1 cellular context compared by ENCODE assay signal in the genomic region with DNA sequence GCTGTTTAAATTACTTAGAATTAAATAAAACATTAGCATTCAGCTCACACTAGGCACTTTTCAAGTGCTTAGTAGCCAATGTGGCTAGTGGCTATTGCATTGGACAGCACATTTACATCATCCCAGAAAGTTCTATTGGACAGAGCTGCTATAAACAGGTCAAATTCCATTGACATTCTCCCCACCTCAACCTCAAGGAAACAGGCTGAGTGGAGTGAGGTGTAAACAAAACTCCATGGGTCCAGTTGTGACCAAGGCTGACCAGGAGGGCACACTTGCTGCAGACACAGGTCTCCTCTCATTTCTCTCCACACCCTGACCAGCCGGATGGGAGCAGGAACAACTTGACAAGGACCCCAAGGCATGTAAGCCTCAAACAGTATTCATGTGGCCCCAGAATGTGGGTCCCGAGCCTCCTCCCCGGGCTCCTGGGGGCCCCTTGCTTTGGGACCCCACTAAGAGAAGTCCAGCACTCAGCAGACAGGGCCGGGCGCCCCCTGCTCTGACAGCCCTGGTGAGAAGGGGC.
TF ChIP-seq lines count a peak whose summit lies in the region.

No MANE protein-coding gene starts in this region.

TF ChIP-seq in endothelial cell of umbilical vein, 7 proteins besides CTCF, POLR2A, EP300 and RAD21:
- TF ChIP-seq POLR2AphosphoS5 (IDR thresholded peaks at IDR 0.05; ENCODE audit: insufficient read depth, low read depth, low read length), result no peak
- TF ChIP-seq GATA2 (IDR thresholded peaks at IDR 0.05; ENCODE audit: insufficient read depth, insufficient read length, low read depth, low read length), result no peak
- TF ChIP-seq, protein P1, sequence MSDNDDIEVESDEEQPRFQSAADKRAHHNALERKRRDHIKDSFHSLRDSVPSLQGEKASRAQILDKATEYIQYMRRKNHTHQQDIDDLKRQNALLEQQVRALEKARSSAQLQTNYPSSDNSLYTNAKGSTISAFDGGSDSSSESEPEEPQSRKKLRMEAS (IDR thresholded peaks at IDR 0.05; ENCODE audit: insufficient read depth, insufficient read length), result no peak
- no peak for TF ChIP-seq JUN (IDR thresholded peaks at IDR 0.05; ENCODE audit: borderline replicate concordance, insufficient read depth, insufficient read length, low read depth)
- TF ChIP-seq FOS (IDR thresholded peaks at IDR 0.05; ENCODE audit: borderline replicate concordance, insufficient read depth, low read length), result no peak
- no peak for TF ChIP-seq MYC (IDR thresholded peaks at IDR 0.05; ENCODE audit: low read depth, low read length)
- no peak for TF ChIP-seq EZH2 (IDR thresholded peaks at IDR 0.05; ENCODE audit: borderline replicate concordance, low read depth, low read length, severe bottlenecking)
